Comparison of ENCODE assay signal across 9 cellular contexts in the genomic region with DNA sequence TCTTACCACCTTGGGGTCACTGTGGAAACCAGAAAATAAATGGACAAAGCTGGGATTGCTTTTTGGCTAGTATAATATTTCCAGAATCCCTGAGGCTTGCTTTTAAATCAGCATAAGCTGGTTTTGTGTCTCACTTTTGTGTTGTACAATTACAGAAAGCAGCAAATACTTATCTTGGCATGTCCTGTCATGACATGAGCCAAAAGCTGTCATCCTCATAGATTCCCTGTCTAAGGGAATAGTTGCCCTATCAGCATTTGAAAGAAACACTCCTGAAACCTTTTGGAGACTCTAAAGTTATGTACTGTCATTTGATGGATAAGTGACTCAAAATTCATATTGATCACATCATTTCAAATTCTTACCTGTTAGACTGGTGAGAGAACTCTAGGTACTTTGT.
"Had no signal": no experiment of that assay in that cellular context is flagged by ENCODE, and none has a peak within 500 bp of the region (broad histone marks: within the 10 kb centered on the region; RNA-seq: fewer than 3 reads in every experiment).

No MANE protein-coding gene starts in this region.

- H3K36me3 ChIP-seq: HAP-1 had no signal

- H3K4me3 ChIP-seq: GM23248, GM23338, HAP-1 had no signal

- H3K4me2 ChIP-seq: GM23338 had no signal

- H3K4me1 ChIP-seq: HAP-1 had no signal

- DNase-seq: GM23248, GOT3, H7, H9, HCEC 1CT, HFFc6 had no signal

- ATAC-seq: GM23338, HCT116 had no signal

- H3K9ac ChIP-seq: GM23248 had no signal

- H3K9me3 Mint-ChIP-seq: GM23338, H9, HFFc6 had no signal

- H3K4me1 Mint-ChIP-seq: GM23338, H9 had no signal

- H3K27ac ChIP-seq: GM23248 had no signal

- H3K27ac Mint-ChIP-seq: GM23338, H9, HFFc6 had no signal

- H2AFZ ChIP-seq: GM23248, GM23338 had no signal

- H3K4me3 Mint-ChIP-seq: GM23338, H9, HFFc6 had no signal

- H3K9me3 ChIP-seq: HAP-1 had no signal
